27 cellular contexts compared by ENCODE assay signal in the genomic region with DNA sequence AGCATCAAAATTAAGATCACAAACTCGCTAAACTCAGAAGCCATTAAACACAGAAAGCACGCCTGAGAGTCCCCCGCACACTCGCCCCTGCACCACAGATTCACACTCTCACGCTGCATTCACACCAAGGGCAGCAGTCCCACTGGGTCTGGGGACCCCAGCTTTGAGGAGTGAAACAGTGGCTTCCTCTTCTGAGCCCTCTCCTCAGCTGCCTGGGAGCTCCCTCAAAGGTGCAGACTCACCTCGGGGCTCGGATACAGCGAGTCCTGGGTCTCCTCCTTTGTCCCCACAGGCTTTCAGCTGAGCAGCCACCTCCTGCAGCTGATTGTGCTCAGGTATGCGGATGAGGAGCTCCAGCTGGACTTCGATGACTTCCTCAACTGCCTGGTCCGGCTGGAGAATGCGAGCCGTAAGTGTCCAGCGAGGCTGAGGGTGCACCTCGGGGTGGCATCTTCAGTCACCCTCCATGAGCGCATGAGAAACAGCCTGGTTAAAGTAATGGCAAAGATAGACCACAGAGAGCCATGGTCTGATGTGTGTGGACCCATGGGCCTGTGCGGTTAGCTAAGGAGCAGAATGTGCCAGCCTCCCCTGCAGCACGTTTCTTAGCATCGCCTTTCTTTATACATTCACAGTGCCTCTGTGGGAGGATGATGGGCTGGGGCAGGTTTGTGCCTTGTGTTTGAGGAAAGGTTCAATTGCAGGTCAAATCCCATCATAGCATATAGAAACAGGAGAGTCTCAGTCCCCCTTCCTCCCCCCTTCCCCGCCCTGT. TPM values are rescaled to one million over a fixed set of nuclear protein-coding genes. Genes with fewer than 3 reads are reported as not detected.
"Had no signal": no experiment of that assay in that cellular context is flagged by ENCODE, and none has a peak within 500 bp of the region (broad histone marks: within the 10 kb centered on the region; RNA-seq: fewer than 3 reads in every experiment).

No MANE protein-coding gene starts in this region.

- H3K9me3 Mint-ChIP-seq: activated CD4-positive, alpha-beta memory T cell treated with anti-CD3 and anti-CD28 coated beads for 36 hours; activated CD4-positive, alpha-beta T cell treated with anti-CD3 and anti-CD28 coated beads, Interleukin-2, amount 10 ng/mL, durations not matched to agents 24 days and 14 days; activated naive CD4-positive, alpha-beta T cell treated with anti-CD3 and anti-CD28 coated beads, Interleukin-2, amount 50 U/mL, for 24 hours; activated naive CD8-positive, alpha-beta T cell treated with anti-CD3 and anti-CD28 coated beads, Interleukin-2, amount 50 U/mL, for 24 hours; activated T-cell treated with anti-CD3 and anti-CD28 coated beads, Interleukin-2, amount 50 U/mL, for 4 hours; activated T-helper 2 cell treated with anti-CD3 and anti-CD28 coated beads, Interferon-gamma antibody, Interleukin-2, Interleukin-4, amounts not matched to agents 10 μg/mL and 5 μg/mL and 100 μg/mL, durations not matched to agents 14 hours and 24 hours and 36 hours; natural killer cell had no signal

- ATAC-seq: activated CD4-positive, CD25-positive, alpha-beta regulatory T cell treated with anti-CD3 and anti-CD28 coated beads, Interleukin-2, amount 50 U/mL, for 24 hours; activated naive CD8-positive, alpha-beta T cell treated with anti-CD3 and anti-CD28 coated beads, Interleukin-2, amount 50 U/mL, for 24 hours; activated T-cell treated with anti-CD3 and anti-CD28 coated beads, Interleukin-2, amount 50 U/mL, for 4 hours; left colon; lower lobe of right lung; natural killer cell; right cardiac atrium; T-helper 17 cell had no signal

- H3K36me3 Mint-ChIP-seq: activated CD4-positive, alpha-beta memory T cell treated with anti-CD3 and anti-CD28 coated beads for 36 hours; activated naive CD4-positive, alpha-beta T cell treated with anti-CD3 and anti-CD28 coated beads, Interleukin-2, amount 50 U/mL, for 24 hours; natural killer cell had no signal

- FAIRE-seq: frontal cortex, kidney had no signal

- H3K27ac ChIP-seq: lower lobe of right lung, neutrophil, ovary, prostate gland, spleen, suprapubic skin, tibial artery, WERI-Rb-1 had no signal

- H3K9me3 ChIP-seq: lower lobe of right lung, neutrophil, ovary, prostate gland, spleen, suprapubic skin, tibial artery had no signal

- H3K4me1 Mint-ChIP-seq: activated CD4-positive, alpha-beta T cell treated with anti-CD3 and anti-CD28 coated beads, Interleukin-2, amount 10 ng/mL, durations not matched to agents 24 days and 14 days; activated naive CD4-positive, alpha-beta T cell treated with anti-CD3 and anti-CD28 coated beads, Interleukin-2, amount 50 U/mL, for 24 hours; activated naive CD8-positive, alpha-beta T cell treated with anti-CD3 and anti-CD28 coated beads, Interleukin-2, amount 50 U/mL, for 24 hours; natural killer cell had no signal

- H3K36me3 ChIP-seq: lower lobe of right lung, neutrophil, ovary, prostate gland, spleen, suprapubic skin, tibial artery, WERI-Rb-1 had no signal

- H3K27ac Mint-ChIP-seq: activated CD4-positive, alpha-beta memory T cell treated with anti-CD3 and anti-CD28 coated beads for 36 hours; activated CD4-positive, alpha-beta T cell treated with anti-CD3 and anti-CD28 coated beads, Interleukin-2, amount 10 ng/mL, durations not matched to agents 24 days and 14 days; activated naive CD4-positive, alpha-beta T cell treated with anti-CD3 and anti-CD28 coated beads, Interleukin-2, amount 50 U/mL, for 24 hours; activated naive CD8-positive, alpha-beta T cell treated with anti-CD3 and anti-CD28 coated beads, Interleukin-2, amount 50 U/mL, for 24 hours; activated T-helper 2 cell treated with anti-CD3 and anti-CD28 coated beads, Interferon-gamma antibody, Interleukin-2, Interleukin-4, amounts not matched to agents 10 μg/mL and 5 μg/mL and 100 μg/mL, durations not matched to agents 14 hours and 24 hours and 36 hours; natural killer cell; T-helper 17 cell had no signal

- H3K4me3 Mint-ChIP-seq: activated CD4-positive, alpha-beta memory T cell treated with anti-CD3 and anti-CD28 coated beads for 36 hours; activated CD4-positive, alpha-beta T cell treated with anti-CD3 and anti-CD28 coated beads, Interleukin-2, amount 10 ng/mL, durations not matched to agents 24 days and 14 days; activated naive CD4-positive, alpha-beta T cell treated with anti-CD3 and anti-CD28 coated beads, Interleukin-2, amount 50 U/mL, for 24 hours; activated naive CD8-positive, alpha-beta T cell treated with anti-CD3 and anti-CD28 coated beads, Interleukin-2, amount 50 U/mL, for 24 hours; activated T-cell treated with anti-CD3 and anti-CD28 coated beads, Interleukin-2, amount 50 U/mL, for 4 hours; natural killer cell; T-helper 17 cell had no signal

- H3K27me3 ChIP-seq: ovary, suprapubic skin, tibial artery had no signal

- H3K4me1 ChIP-seq: lower lobe of right lung, prostate gland, spleen, suprapubic skin, tibial artery had no signal

- H3K27me3 Mint-ChIP-seq: activated CD4-positive, alpha-beta T cell treated with anti-CD3 and anti-CD28 coated beads, Interleukin-2, amount 10 ng/mL, durations not matched to agents 24 days and 14 days had no signal

- H3K4me3 ChIP-seq: lower lobe of right lung, ovary, prostate gland, spleen, suprapubic skin, tibial artery had no signal

- DNase-seq: activated CD4-positive, alpha-beta memory T cell treated with anti-CD3 and anti-CD28 coated beads for 36 hours; activated CD4-positive, alpha-beta T cell treated with anti-CD3 and anti-CD28 coated beads, Interleukin-2, amount 10 ng/mL, durations not matched to agents 24 days and 14 days; activated naive CD8-positive, alpha-beta T cell treated with anti-CD3 and anti-CD28 coated beads, Interleukin-2, amount 50 U/mL, for 24 hours; activated T-cell treated with anti-CD3 and anti-CD28 coated beads, Interleukin-2, amount 50 U/mL, for 4 hours; glutamatergic neuron; hippocampal formation; kidney; lower lobe of right lung; mesenchymal stem cell; natural killer cell; ovary; right cardiac atrium; spleen; stimulated activated naive CD4-positive, alpha-beta T cell; T-helper 17 cell; T1000; tibial artery had no signal

RNA-seq across cellular contexts. Expression of gene CAPN9, which starts 47.9 kb away (rescaled TPM):
- total RNA-seq: activated CD4-positive, alpha-beta memory T cell treated with anti-CD3 and anti-CD28 coated beads for 36 hours; activated CD4-positive, alpha-beta T cell treated with anti-CD3 and anti-CD28 coated beads, Interleukin-2, amount 10 ng/mL, durations not matched to agents 24 days and 14 days; activated T-cell treated with anti-CD3 and anti-CD28 coated beads, Interleukin-2, amount 50 U/mL, for 4 hours; activated T-helper 2 cell treated with anti-CD3 and anti-CD28 coated beads, Interferon-gamma antibody, Interleukin-2, Interleukin-4, amounts not matched to agents 10 μg/mL and 5 μg/mL and 100 μg/mL, durations not matched to agents 14 hours and 24 hours and 36 hours; chondrocyte; natural killer cell; spleen; T-helper 17 cell had no signal
